ENCODE assay signal across 1 cellular context in genomic region chr4:80875642-80876041, GRCh38.
A peak's percentile ranks its signal among the peaks of the same experiment; 100 is the strongest.
TF ChIP-seq lines count a peak whose summit lies in the region.

No MANE protein-coding gene starts in this region.

TF ChIP-seq in GM12878, 131 proteins besides CTCF, POLR2A, EP300 and RAD21 (continued from another document and continues in another):
- no peak for TF ChIP-seq CUX1 (IDR thresholded peaks at IDR 0.05; ENCODE audit: insufficient replicate concordance, low read depth, low read length)
- TF ChIP-seq FOXM1 (IDR thresholded peaks at IDR 0.05; ENCODE audit: low read depth, low read length) = peak; percentile 55; the same call in 1 of the 2 replicates
- no peak for TF ChIP-seq BCL11A (IDR thresholded peaks at IDR 0.05; ENCODE audit: low read depth, low read length)
- no peak for TF ChIP-seq SKIL (IDR thresholded peaks at IDR 0.05; ENCODE audit: low read depth, poor library complexity, severe bottlenecking)
- TF ChIP-seq ELK1 (IDR thresholded peaks at IDR 0.05; ENCODE audit: low read depth, low read length) = no peak
- TF ChIP-seq, protein P1, sequence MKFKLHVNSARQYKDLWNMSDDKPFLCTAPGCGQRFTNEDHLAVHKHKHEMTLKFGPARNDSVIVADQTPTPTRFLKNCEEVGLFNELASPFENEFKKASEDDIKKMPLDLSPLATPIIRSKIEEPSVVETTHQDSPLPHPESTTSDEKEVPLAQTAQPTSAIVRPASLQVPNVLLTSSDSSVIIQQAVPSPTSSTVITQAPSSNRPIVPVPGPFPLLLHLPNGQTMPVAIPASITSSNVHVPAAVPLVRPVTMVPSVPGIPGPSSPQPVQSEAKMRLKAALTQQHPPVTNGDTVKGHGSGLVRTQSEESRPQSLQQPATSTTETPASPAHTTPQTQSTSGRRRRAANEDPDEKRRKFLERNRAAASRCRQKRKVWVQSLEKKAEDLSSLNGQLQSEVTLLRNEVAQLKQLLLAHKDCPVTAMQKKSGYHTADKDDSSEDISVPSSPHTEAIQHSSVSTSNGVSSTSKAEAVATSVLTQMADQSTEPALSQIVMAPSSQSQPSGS (IDR thresholded peaks at IDR 0.05; ENCODE audit: low read length) = peak; percentile 58
- no peak for TF ChIP-seq PRDM15 (CRISPR knock-in tag; IDR thresholded peaks at IDR 0.05)
- peak; percentile 86 for TF ChIP-seq MTA2 (IDR thresholded peaks at IDR 0.05; ENCODE audit: low read depth)
- peak; percentile 56; the same call in 1 of the 2 replicates for TF ChIP-seq BMI1 (IDR thresholded peaks at IDR 0.05; ENCODE audit: borderline replicate concordance)
- peak; percentile 82; the same call in 1 of the 2 replicates for TF ChIP-seq ZBED1 (IDR thresholded peaks at IDR 0.05; ENCODE audit: borderline replicate concordance)
- TF ChIP-seq ZNF217 (IDR thresholded peaks at IDR 0.05) = peak; percentile 74; the same call in 1 of the 2 replicates
- 0 out of 2 replicates have a peak, but pooled peaks have one; percentile 38 for TF ChIP-seq NBN (IDR thresholded peaks at IDR 0.05)
- TF ChIP-seq KLF5 (IDR thresholded peaks at IDR 0.05; ENCODE audit: partially characterized antibody) = no peak
- TF ChIP-seq ATF7 (IDR thresholded peaks at IDR 0.05; ENCODE audit: low read depth) = peak; percentile 57; the same call in 1 of the 2 replicates
- no peak for TF ChIP-seq ZNF274 (IDR thresholded peaks at IDR 0.05; ENCODE audit: insufficient read depth, insufficient read length)
- TF ChIP-seq EED (IDR thresholded peaks at IDR 0.05; ENCODE audit: low read depth) = 0 out of 2 replicates have a peak, but pooled peaks have one; percentile 37
- peak; percentile 82 for TF ChIP-seq NR2F1 (conservative IDR thresholded peaks at IDR 0.05)
- TF ChIP-seq TCF12 (IDR thresholded peaks at IDR 0.05; ENCODE audit: low read depth, low read length) = peak; percentile 71
- TF ChIP-seq CREB1 (IDR thresholded peaks at IDR 0.05; ENCODE audit: low read depth) = peak; percentile 67
- TF ChIP-seq NFIC (IDR thresholded peaks at IDR 0.05; ENCODE audit: low read depth, low read length) = peak; percentile 83
- peak in 1 of 2 experiments; percentile 59; a peak in 1 of 4 replicates for TF ChIP-seq ETV6 (conservative IDR thresholded peaks at IDR 0.05 in 1 of 2, IDR thresholded peaks at IDR 0.05 in 1 of 2; ENCODE audit: borderline replicate concordance in 1 of 2, low read depth in 1 of 2)
- TF ChIP-seq ZNF384 (IDR thresholded peaks at IDR 0.05; ENCODE audit: borderline replicate concordance, low read depth, low read length) = peak; percentile 62; the same call in 1 of the 2 replicates
- TF ChIP-seq ZNF592 (IDR thresholded peaks at IDR 0.05) = no peak
- peak; percentile 55 for TF ChIP-seq IKZF1 (conservative IDR thresholded peaks at IDR 0.05)
- TF ChIP-seq ASH2L (IDR thresholded peaks at IDR 0.05; ENCODE audit: borderline replicate concordance, low read depth) = no peak
- TF ChIP-seq CBFB (IDR thresholded peaks at IDR 0.05; ENCODE audit: low read depth) = peak; percentile 30; the same call in 1 of the 2 replicates
- TF ChIP-seq ESRRA (IDR thresholded peaks at IDR 0.05; ENCODE audit: low read length) = no peak
- no peak for TF ChIP-seq SIX5 (IDR thresholded peaks at IDR 0.05; ENCODE audit: low read depth, low read length, severe bottlenecking)
- no peak for TF ChIP-seq IRF4 (IDR thresholded peaks at IDR 0.05; ENCODE audit: low read depth, low read length)
- TF ChIP-seq CHD4 (IDR thresholded peaks at IDR 0.05) = no peak
- peak; percentile 74 for TF ChIP-seq MEF2B (IDR thresholded peaks at IDR 0.05; ENCODE audit: partially characterized antibody, poor library complexity, severe bottlenecking)
- TF ChIP-seq, protein P2, sequence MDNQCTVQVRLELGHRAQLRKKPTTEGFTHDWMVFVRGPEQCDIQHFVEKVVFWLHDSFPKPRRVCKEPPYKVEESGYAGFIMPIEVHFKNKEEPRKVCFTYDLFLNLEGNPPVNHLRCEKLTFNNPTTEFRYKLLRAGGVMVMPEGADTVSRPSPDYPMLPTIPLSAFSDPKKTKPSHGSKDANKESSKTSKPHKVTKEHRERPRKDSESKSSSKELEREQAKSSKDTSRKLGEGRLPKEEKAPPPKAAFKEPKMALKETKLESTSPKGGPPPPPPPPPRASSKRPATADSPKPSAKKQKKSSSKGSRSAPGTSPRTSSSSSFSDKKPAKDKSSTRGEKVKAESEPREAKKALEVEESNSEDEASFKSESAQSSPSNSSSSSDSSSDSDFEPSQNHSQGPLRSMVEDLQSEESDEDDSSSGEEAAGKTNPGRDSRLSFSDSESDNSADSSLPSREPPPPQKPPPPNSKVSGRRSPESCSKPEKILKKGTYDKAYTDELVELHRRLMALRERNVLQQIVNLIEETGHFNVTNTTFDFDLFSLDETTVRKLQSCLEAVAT (IDR thresholded peaks at IDR 0.05) = no peak
- TF ChIP-seq CBX5 (IDR thresholded peaks at IDR 0.05; ENCODE audit: low read depth) = no peak
- no peak for TF ChIP-seq MYB (IDR thresholded peaks at IDR 0.05; ENCODE audit: borderline replicate concordance, low read depth, low read length)
- TF ChIP-seq PAX8 (IDR thresholded peaks at IDR 0.05) = no peak
